ENCODE assay signal across 2 cellular contexts in genomic region chrX:6184900-6185515, GRCh38.
A peak's percentile ranks its signal among the peaks of the same experiment; 100 is the strongest.
TF ChIP-seq lines count a peak whose summit lies in the region.

No MANE protein-coding gene starts in this region.

TF ChIP-seq in liver, 16 proteins besides CTCF, POLR2A, EP300 and RAD21 (continued from another document):
- TF ChIP-seq ZBTB33 (IDR thresholded peaks at IDR 0.05) (no peak), HNF4A (conservative IDR thresholded peaks at IDR 0.05) (peak; percentile 44 to 80), NR2F2 (IDR thresholded peaks at IDR 0.05) (no peak), FOXA2 (IDR thresholded peaks at IDR 0.05) (peak; percentile 15), YY1 (IDR thresholded peaks at IDR 0.05) (peak; percentile 35)

TF ChIP-seq in HepG2, 621 proteins besides CTCF, POLR2A, EP300 and RAD21 (continued from another document):
- TF ChIP-seq SNAPC4 (CRISPR knock-in tag; IDR thresholded peaks at IDR 0.05) (no peak), ZNF691 (CRISPR knock-in tag; IDR thresholded peaks at IDR 0.05; ENCODE audit: borderline replicate concordance, low read depth) (no peak), CCAR2 (optimal IDR thresholded peaks at IDR 0.05; ENCODE audit: low read depth, low read length) (no peak), POLR2AphosphoS2 (IDR thresholded peaks at IDR 0.05; ENCODE audit: low read depth, low read length) (no peak), ZNF264 (CRISPR knock-in tag; IDR thresholded peaks at IDR 0.05) (no peak)
TF ChIP-seq in HepG2: peak in this region for 0.
